ENCODE assay signal across 8 cellular contexts in the genomic region with DNA sequence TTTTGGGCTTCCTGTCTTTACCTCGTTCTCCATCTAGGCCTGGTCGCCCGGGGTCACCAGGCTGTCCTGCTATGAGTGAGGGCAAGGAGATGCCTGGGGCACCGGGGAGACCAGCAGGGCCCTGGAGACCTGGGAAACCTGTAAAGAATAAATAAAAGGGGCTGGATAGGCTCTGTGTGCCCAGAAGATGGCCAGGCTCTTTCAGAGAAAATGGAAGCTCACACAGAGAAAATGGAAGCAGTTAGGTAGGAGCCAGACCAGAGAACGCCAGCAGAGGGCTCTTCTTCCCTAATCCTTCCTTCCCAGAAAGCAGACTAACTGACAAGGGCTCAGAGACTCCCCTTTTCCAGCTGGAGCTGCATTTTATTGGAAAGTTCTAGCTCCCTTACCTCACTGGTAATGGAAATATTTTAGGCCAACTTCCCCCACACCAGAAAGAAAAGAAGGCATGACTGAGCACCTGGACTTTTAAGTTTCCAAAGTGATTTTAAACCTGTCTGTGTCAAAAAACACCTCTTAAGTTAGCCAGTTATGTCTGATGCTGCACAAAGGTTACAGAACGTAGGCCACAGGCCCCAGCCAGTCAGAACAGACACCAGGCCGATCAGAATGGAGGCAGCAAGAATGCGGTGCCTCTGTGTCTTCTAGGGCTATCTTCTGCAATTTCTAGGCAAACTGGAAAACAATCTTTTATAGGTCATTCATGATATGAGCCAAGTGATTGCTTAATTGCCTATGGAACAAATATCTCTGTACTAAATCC.
DNase-seq lines count a peak whose midpoint lies in the region; ATAC-seq and TF ChIP-seq lines count a peak whose summit lies in the region.

No MANE protein-coding gene starts in this region.

- H3K27ac ChIP-seq in VCaP = no peak overlapping the region

- TF ChIP-seq CTCF in VCaP (conservative IDR thresholded peaks at IDR 0.05) = peak; percentile 41

- peak; percentile 60 for ATAC-seq in left lobe of liver
- ATAC-seq in GM21737 (IDR thresholded peaks at IDR 0.05; ENCODE audit: unreplicated experiment) = no peak

- TF ChIP-seq RAD21 in Ishikawa (IDR thresholded peaks at IDR 0.05; ENCODE audit: low read depth) = peak; percentile 11; the same call in 1 of the 2 replicates

- TF ChIP-seq EP300 in Ishikawa (IDR thresholded peaks at IDR 0.05; ENCODE audit: borderline replicate concordance) = no peak

- DNase-seq in DMS53 (lab: John Stamatoyannopoulos, UW) = peak; percentile 65
- DNase-seq in left lobe of liver (ENCODE audit: low spot score) = no peak
- no peak for DNase-seq in stimulated activated naive CD4-positive, alpha-beta T cell (lab: John Stamatoyannopoulos, UW)
- no peak for DNase-seq in GM19238 (ENCODE audit: insufficient read length, low spot score)
- no peak for DNase-seq in activated gamma-delta T cell (lab: John Stamatoyannopoulos, UW)

TF ChIP-seq in Ishikawa, 13 proteins besides CTCF, POLR2A, EP300 and RAD21:
- TF ChIP-seq CREB1 (IDR thresholded peaks at IDR 0.05; ENCODE audit: low read depth) (no peak), FOXM1 (IDR thresholded peaks at IDR 0.05; ENCODE audit: borderline replicate concordance, low read depth) (no peak), YY1 (IDR thresholded peaks at IDR 0.05; ENCODE audit: low read depth) (0 out of 2 replicates have a peak, but pooled peaks have one; percentile 40), TCF12 (IDR thresholded peaks at IDR 0.05; ENCODE audit: low read depth) (no peak), TEAD4 (IDR thresholded peaks at IDR 0.05) (no peak), NFIC (IDR thresholded peaks at IDR 0.05) (no peak)
- TF ChIP-seq, protein P1, sequence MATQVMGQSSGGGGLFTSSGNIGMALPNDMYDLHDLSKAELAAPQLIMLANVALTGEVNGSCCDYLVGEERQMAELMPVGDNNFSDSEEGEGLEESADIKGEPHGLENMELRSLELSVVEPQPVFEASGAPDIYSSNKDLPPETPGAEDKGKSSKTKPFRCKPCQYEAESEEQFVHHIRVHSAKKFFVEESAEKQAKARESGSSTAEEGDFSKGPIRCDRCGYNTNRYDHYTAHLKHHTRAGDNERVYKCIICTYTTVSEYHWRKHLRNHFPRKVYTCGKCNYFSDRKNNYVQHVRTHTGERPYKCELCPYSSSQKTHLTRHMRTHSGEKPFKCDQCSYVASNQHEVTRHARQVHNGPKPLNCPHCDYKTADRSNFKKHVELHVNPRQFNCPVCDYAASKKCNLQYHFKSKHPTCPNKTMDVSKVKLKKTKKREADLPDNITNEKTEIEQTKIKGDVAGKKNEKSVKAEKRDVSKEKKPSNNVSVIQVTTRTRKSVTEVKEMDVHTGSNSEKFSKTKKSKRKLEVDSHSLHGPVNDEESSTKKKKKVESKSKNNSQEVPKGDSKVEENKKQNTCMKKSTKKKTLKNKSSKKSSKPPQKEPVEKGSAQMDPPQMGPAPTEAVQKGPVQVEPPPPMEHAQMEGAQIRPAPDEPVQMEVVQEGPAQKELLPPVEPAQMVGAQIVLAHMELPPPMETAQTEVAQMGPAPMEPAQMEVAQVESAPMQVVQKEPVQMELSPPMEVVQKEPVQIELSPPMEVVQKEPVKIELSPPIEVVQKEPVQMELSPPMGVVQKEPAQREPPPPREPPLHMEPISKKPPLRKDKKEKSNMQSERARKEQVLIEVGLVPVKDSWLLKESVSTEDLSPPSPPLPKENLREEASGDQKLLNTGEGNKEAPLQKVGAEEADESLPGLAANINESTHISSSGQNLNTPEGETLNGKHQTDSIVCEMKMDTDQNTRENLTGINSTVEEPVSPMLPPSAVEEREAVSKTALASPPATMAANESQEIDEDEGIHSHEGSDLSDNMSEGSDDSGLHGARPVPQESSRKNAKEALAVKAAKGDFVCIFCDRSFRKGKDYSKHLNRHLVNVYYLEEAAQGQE (IDR thresholded peaks at IDR 0.05; ENCODE audit: low read depth) = no peak
